ENCODE assay signal across 8 cellular contexts in the genomic region with DNA sequence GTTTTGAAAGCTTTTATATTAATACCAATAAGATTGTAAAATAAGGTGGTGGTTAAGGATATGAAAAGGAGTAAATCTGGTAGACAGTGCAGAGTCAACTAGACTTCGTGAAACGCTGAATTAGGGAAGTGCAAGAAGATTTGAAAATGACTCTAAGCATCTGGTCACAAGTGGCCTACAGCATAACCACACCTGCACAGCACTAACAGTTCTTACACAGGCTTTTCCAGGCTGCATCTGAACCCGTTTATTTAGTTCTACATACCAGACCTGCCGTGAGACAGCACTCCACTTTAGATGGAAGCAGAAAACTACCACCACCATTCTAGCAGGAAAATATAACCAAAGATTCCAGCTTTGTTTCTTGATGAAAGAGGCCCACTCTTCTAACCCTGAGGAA. TPM values are rescaled to one million over a fixed set of nuclear protein-coding genes. Genes with fewer than 3 reads are reported as not detected.
DNase-seq lines count a peak whose midpoint lies in the region; ATAC-seq and TF ChIP-seq lines count a peak whose summit lies in the region.

No MANE protein-coding gene starts in this region.

- peak overlapping the region; percentile 88 for H3K4me3 ChIP-seq in left ventricle myocardium inferior
- peak overlapping the region in 3 of 12 donors; percentile 75 to 86 (median 85) for H3K4me3 ChIP-seq in heart left ventricle
- peak overlapping the region in 2 of 4 experiments; percentile 84 to 90 for H3K4me3 ChIP-seq in fibroblast of lung (replicated peaks in 1 of 4; ENCODE audit: control extremely low read depth in 1 of 4, insufficient read depth in 1 of 4, low read depth in 3 of 4, low read length in 4 of 4)
- H3K4me3 ChIP-seq in upper lobe of right lung: peak overlapping the region; percentile 85
- H3K4me3 ChIP-seq in aorta (ENCODE audit: low read length in 2 of 2): no peak overlapping the region

- H3K4me1 ChIP-seq in left ventricle myocardium inferior: peaks cover 26% of the 10 kb centered on the region
- peaks cover 0 to 60% (median 10%) of the 10 kb centered on the region in 12 donors for H3K4me1 ChIP-seq in heart left ventricle
- peaks cover 2% of the 10 kb centered on the region for H3K4me1 ChIP-seq in fibroblast of lung (ENCODE audit: control insufficient read depth, extremely low read depth, insufficient read depth, low read length)
- H3K4me1 ChIP-seq in upper lobe of right lung: peaks cover 26% of the 10 kb centered on the region
- H3K4me1 ChIP-seq in aorta (ENCODE audit: control insufficient read depth in 1 of 2, insufficient read depth in 2 of 2, low read length in 2 of 2): no peaks in the 10 kb centered on the region

- H3K9me3 ChIP-seq in left ventricle myocardium inferior (replicated peaks) (no peaks in the 10 kb centered on the region), heart left ventricle (no peaks in the 10 kb centered on the region), fibroblast of lung (ENCODE audit: control insufficient read depth, insufficient read depth, low read depth, low read length) (no peaks in the 10 kb centered on the region), upper lobe of right lung (no peaks in the 10 kb centered on the region), aorta (ENCODE audit: control insufficient read depth, low read length) (no peaks in the 10 kb centered on the region)

- TF ChIP-seq CTCF in left ventricle myocardium inferior (IDR thresholded peaks at IDR 0.05; ENCODE audit: borderline replicate concordance) (no peak), heart left ventricle (IDR thresholded peaks at IDR 0.05) (no peak), fibroblast of lung (conservative IDR thresholded peaks at IDR 0.05 in 1 of 2, IDR thresholded peaks at IDR 0.05 in 1 of 2; ENCODE audit: low read depth in 1 of 2, low read length in 2 of 2) (no peak), upper lobe of right lung (IDR thresholded peaks at IDR 0.05) (no peak)

- H3K27me3 ChIP-seq in left ventricle myocardium inferior (ENCODE audit: low read depth): no peaks in the 10 kb centered on the region
- no peaks in the 10 kb centered on the region for H3K27me3 ChIP-seq in heart left ventricle
- no peaks in the 10 kb centered on the region for H3K27me3 ChIP-seq in fibroblast of lung (ENCODE audit: control insufficient read depth, insufficient read depth, low read length)
- no peaks in the 10 kb centered on the region for H3K27me3 ChIP-seq in upper lobe of right lung
- no peaks in the 10 kb centered on the region for H3K27me3 ChIP-seq in aorta (ENCODE audit: control insufficient read depth in 1 of 2, insufficient read depth in 2 of 2, low read length in 1 of 2)

- no peaks in the 10 kb centered on the region for H4K20me1 ChIP-seq in fibroblast of lung (ENCODE audit: control insufficient read depth, extremely low read depth, insufficient read depth, low read length)

- ATAC-seq in heart left ventricle (no peak), upper lobe of right lung (no peak), aorta (ENCODE audit: low FRiP score) (no peak), sciatic nerve (no peak)

- DNase-seq in left ventricle myocardium inferior: no peak
- DNase-seq in heart left ventricle: no peak
- DNase-seq in NCI-H748 (lab: John Stamatoyannopoulos, UW; ENCODE audit: unreplicated experiment): peak; percentile 39
- DNase-seq in fibroblast of lung (ENCODE audit: low read depth in 2 of 2): no peak
- DNase-seq in upper lobe of right lung: no peak
- no peak for DNase-seq in activated effector memory CD4-positive, alpha-beta T cell treated with Interleukin-2 at 50 U/mL for 16 hours
- no peak for DNase-seq in aorta
- no peak for DNase-seq in sciatic nerve (ENCODE audit: low spot score)

- intact Hi-C loops in left ventricle myocardium inferior (cut with micrococcal nuclease) (no loop called here), heart left ventricle (cut with DNase I) (no loop called here), upper lobe of right lung (cut with DNase I) (no loop called here), aorta (cut with DNase I) (no loop called here), sciatic nerve (cut with DNase I) (no loop called here)

- WGBS in heart left ventricle, 4 donors: 69 to 90% (median 85%) methylated on average over 4 of the region's 4 CpGs
- 84 to 87% methylated on average over 4 of the region's 4 CpGs for WGBS in aorta, 2 donors

- H3K36me3 ChIP-seq in left ventricle myocardium inferior (no peaks in the 10 kb centered on the region), heart left ventricle (no peaks in the 10 kb centered on the region), fibroblast of lung (ENCODE audit: control insufficient read depth, insufficient read depth, low read length) (no peaks in the 10 kb centered on the region), upper lobe of right lung (no peaks in the 10 kb centered on the region), aorta (ENCODE audit: control insufficient read depth in 1 of 2, insufficient read depth in 2 of 2, low read length in 1 of 2) (no peaks in the 10 kb centered on the region)

- no peak for TF ChIP-seq POLR2A in heart left ventricle (IDR thresholded peaks at IDR 0.05)

- H3K79me2 ChIP-seq in fibroblast of lung (ENCODE audit: control insufficient read depth, insufficient read depth, low read length): peaks cover 9% of the 10 kb centered on the region

- H2AFZ ChIP-seq in fibroblast of lung (ENCODE audit: low read length): no peak overlapping the region

- no peak overlapping the region for H3K9ac ChIP-seq in fibroblast of lung (ENCODE audit: insufficient read depth, low read length)

- H3K4me2 ChIP-seq in fibroblast of lung (ENCODE audit: extremely low read depth, insufficient read depth, low read length): peak overlapping the region; percentile 87

- H3K27ac ChIP-seq in left ventricle myocardium inferior (replicated peaks): no peak overlapping the region
- peak overlapping the region in 2 of 12 donors; percentile 83 to 96 for H3K27ac ChIP-seq in heart left ventricle
- no peak overlapping the region for H3K27ac ChIP-seq in fibroblast of lung (ENCODE audit: insufficient read depth, low read length)
- peak overlapping the region; percentile 56 for H3K27ac ChIP-seq in upper lobe of right lung
- no peak overlapping the region for H3K27ac ChIP-seq in aorta (ENCODE audit: low read depth in 1 of 2, low read length in 2 of 2)

RNA-seq across cellular contexts. Expression of a gene that starts 1.9 kb away (rescaled TPM):
- total RNA-seq in left ventricle myocardium inferior: 7.4 TPM
- total RNA-seq in heart left ventricle: 10 to 100 TPM in 2 of 9 donors, 1 to 10 TPM in 7; 4.5 to 33.5 (median 8.1) TPM
- 1 to 10 TPM; 5.2 to 5.9 TPM for polyA plus RNA-seq in heart left ventricle
- 19.5 and 31.2 TPM in 2 replicates for total RNA-seq in fibroblast of lung
- polyA plus RNA-seq in fibroblast of lung: 9.4 TPM in 2 replicates
- 8.3 and 8.8 TPM in 2 replicates for polyA plus RNA-seq in fibroblast of lung (2012)
- 2.4 and 4.4 TPM in 2 replicates for polyA minus RNA-seq in fibroblast of lung (ENCODE audit: low replicate concordance)
- total RNA-seq in upper lobe of right lung: 55.2 TPM
- 10 to 100 TPM; 23.3 to 52.5 TPM for total RNA-seq in aorta
- polyA plus RNA-seq in aorta: 10 to 100 TPM in 1 of 2 donors, 1 to 10 TPM in 1; 7.1 to 15.5 TPM
- 39.3 TPM for total RNA-seq in sciatic nerve

Comparison
In these comparisons a context has a peak if more than half of its experiments do, and no peak if none do; other contexts are left out.
1. H3K4me3 ChIP-seq: peak in left ventricle myocardium inferior (single experiment) and upper lobe of right lung (single experiment); none in aorta (0 of 2).